12 cellular contexts compared by ENCODE assay signal in the genomic region with DNA sequence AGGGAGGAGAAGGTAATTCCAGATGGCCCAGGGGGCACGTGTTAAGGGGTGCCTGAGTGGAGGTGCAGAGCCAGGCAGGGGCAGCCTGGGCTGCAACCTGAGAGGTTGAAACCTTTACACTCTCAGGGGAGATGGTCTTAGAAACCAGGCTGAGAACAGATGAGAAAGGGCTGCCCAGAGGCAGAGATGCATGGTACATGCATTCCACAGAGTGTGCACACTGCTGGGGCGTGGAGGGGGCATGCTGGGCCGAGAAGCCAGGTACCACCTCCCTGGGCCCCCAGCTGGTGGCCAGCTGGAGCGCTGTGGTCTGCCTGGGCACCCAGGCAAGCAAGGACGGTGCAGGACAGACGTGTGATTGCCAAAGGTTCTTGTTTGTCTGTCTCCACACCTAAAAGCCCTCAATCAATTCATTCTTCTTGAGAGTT. TPM values are rescaled to one million over a fixed set of nuclear protein-coding genes. Genes with fewer than 3 reads are reported as not detected.
"Had no signal": no experiment of that assay in that cellular context is flagged by ENCODE, and none has a peak within 500 bp of the region (broad histone marks: within the 10 kb centered on the region; RNA-seq: fewer than 3 reads in every experiment).

No MANE protein-coding gene starts in this region.

- H3K27me3 Mint-ChIP-seq: activated CD8-positive, alpha-beta T cell treated with anti-CD3 and anti-CD28 coated beads for 36 hours; activated naive CD8-positive, alpha-beta T cell treated with anti-CD3 and anti-CD28 coated beads for 36 hours; memory B cell had no signal

- H3K36me3 ChIP-seq: esophagus muscularis mucosa, heart left ventricle, pancreas had no signal

- H3K27ac Mint-ChIP-seq: activated CD8-positive, alpha-beta T cell treated with anti-CD3 and anti-CD28 coated beads for 36 hours; activated naive CD8-positive, alpha-beta T cell treated with anti-CD3 and anti-CD28 coated beads for 36 hours; memory B cell had no signal

- H3K4me1 ChIP-seq: pancreas, testis had no signal

- H3K27ac ChIP-seq: esophagus muscularis mucosa, heart left ventricle, pancreas, testis had no signal

- H3K9me3 ChIP-seq: esophagus muscularis mucosa, heart left ventricle, pancreas, testis had no signal

- DNase-seq: activated naive CD8-positive, alpha-beta T cell treated with anti-CD3 and anti-CD28 coated beads for 36 hours; activated T-cell treated with anti-CD3 and anti-CD28 coated beads for 4 hours; anterior cingulate cortex; cerebellar nuclear complex; stimulated activated CD4-positive, alpha-beta T cell treated with anti-CD3 and anti-CD28 coated beads, Interleukin-4, amount 100 ng/mL, for 1 hour; stimulated activated naive CD8-positive, alpha-beta T cell treated with anti-CD3 and anti-CD28 coated beads, Interleukin-15, amount 100 ng/mL, for 72 hours; testis had no signal

- H3K27me3 ChIP-seq: esophagus muscularis mucosa, pancreas, testis had no signal

- H3K9me3 Mint-ChIP-seq: activated CD8-positive, alpha-beta T cell treated with anti-CD3 and anti-CD28 coated beads for 36 hours; activated naive CD8-positive, alpha-beta T cell treated with anti-CD3 and anti-CD28 coated beads for 36 hours; memory B cell; stimulated activated naive CD8-positive, alpha-beta T cell treated with anti-CD3 and anti-CD28 coated beads, Interleukin-15, amount 100 ng/mL, for 72 hours had no signal

- H3K4me3 ChIP-seq: esophagus muscularis mucosa, heart left ventricle, pancreas, testis had no signal

- ATAC-seq: activated CD8-positive, alpha-beta T cell treated with anti-CD3 and anti-CD28 coated beads for 36 hours; heart left ventricle; pancreas; stimulated activated naive CD8-positive, alpha-beta T cell treated with anti-CD3 and anti-CD28 coated beads, Interleukin-15, amount 100 ng/mL, for 72 hours had no signal

- H3K36me3 Mint-ChIP-seq: activated naive CD8-positive, alpha-beta T cell treated with anti-CD3 and anti-CD28 coated beads for 36 hours; memory B cell had no signal

- H3K4me3 Mint-ChIP-seq: activated CD8-positive, alpha-beta T cell treated with anti-CD3 and anti-CD28 coated beads for 36 hours; activated naive CD8-positive, alpha-beta T cell treated with anti-CD3 and anti-CD28 coated beads for 36 hours; memory B cell; stimulated activated naive CD8-positive, alpha-beta T cell treated with anti-CD3 and anti-CD28 coated beads, Interleukin-15, amount 100 ng/mL, for 72 hours had no signal

RNA-seq across cellular contexts. Expression of a gene that starts 47.2 kb away (rescaled TPM):
- total RNA-seq: activated naive CD8-positive, alpha-beta T cell treated with anti-CD3 and anti-CD28 coated beads for 36 hours had no signal
